7 cellular contexts compared by ENCODE assay signal in genomic region chr16:85275533-85276249, GRCh38.
DNase-seq lines count a peak whose midpoint lies in the region; ATAC-seq and TF ChIP-seq lines count a peak whose summit lies in the region.

No MANE protein-coding gene starts in this region.

- H3K27ac Mint-ChIP-seq in MCF 10A (ENCODE audit: low read depth, unreplicated experiment) = no peak overlapping the region

- H3K4me3 Mint-ChIP-seq in MCF 10A (ENCODE audit: unreplicated experiment) = no peak overlapping the region

- no TSS peak for BruUV-seq in MCF 10A (replicated peaks; lab: Mats Ljungman, UMichigan)

- H3K36me3 Mint-ChIP-seq in MCF 10A (ENCODE audit: insufficient read depth, unreplicated experiment) = no peaks in the 10 kb centered on the region

- POLR2A ChIA-PET in MCF 10A (lab: Yijun Ruan, JAX) = interaction anchor here (0.6 to 1.3 kb wide), 2 partner anchors 45 to 120 kb away, joined by 3 to 4 read pairs; no protein-coding TSS in a partner anchor

- H3K9me3 Mint-ChIP-seq in MCF 10A (ENCODE audit: unreplicated experiment) = no peaks in the 10 kb centered on the region

- no peaks in the 10 kb centered on the region for H3K4me1 Mint-ChIP-seq in MCF 10A (ENCODE audit: insufficient read depth, unreplicated experiment)

- ATAC-seq in GM18907 (IDR thresholded peaks at IDR 0.05; ENCODE audit: unreplicated experiment) = no peak

- peak; percentile 59 for DNase-seq in GM12865 (ENCODE audit: low read depth)
- peak; percentile 35 for DNase-seq in NCI-H1105 (lab: John Stamatoyannopoulos, UW)
- peak; percentile 70 for DNase-seq in MCF 10A (ENCODE audit: unreplicated experiment)
- peak; percentile 85 for DNase-seq in inferior parietal cortex (ENCODE audit: extremely low spot score)
- DNase-seq in stimulated activated CD4-positive, alpha-beta T cell treated with anti-CD3 and anti-CD28 coated beads, Interleukin-1b, Interleukin-23, amount 100 ng/mL, for 24 hours (ENCODE audit: low read depth in 4 of 4, low spot score in 1 of 4) = peak; percentile 21 to 51 (median 46)

- no peaks in the 10 kb centered on the region for H3K27me3 Mint-ChIP-seq in MCF 10A (ENCODE audit: insufficient read depth, unreplicated experiment)

- intact Hi-C loops in MCF 10A (cut with micrococcal nuclease) = loop anchor here (1.0 to 5.0 kb wide), 4 partner anchors 55 to 442 kb away; no protein-coding TSS in a partner anchor

- peak; percentile 93 for TF ChIP-seq CTCF in GM12865 (IDR thresholded peaks at IDR 0.05; ENCODE audit: insufficient read depth, low read depth, low read length, missing control alignments)
- TF ChIP-seq CTCF in WI38 (IDR thresholded peaks at IDR 0.05; ENCODE audit: low read depth, low read length) = peak; percentile 93
- peak; percentile 89 for TF ChIP-seq CTCF in MCF 10A (IDR thresholded peaks at IDR 0.05; ENCODE audit: unreplicated experiment)

- H3K4me3 ChIP-seq in GM12865 (ENCODE audit: low read depth, low read length) = no peak overlapping the region
- H3K4me3 ChIP-seq in WI38 (ENCODE audit: low read depth, low read length) = no peak overlapping the region

- CTCF ChIA-PET in MCF 10A (lab: Yijun Ruan, JAX) = interaction anchor here (0.5 to 4.6 kb wide), 44 partner anchors 8 to 712 kb away, joined by 3 to 41 read pairs (median 4); partner anchors contain the start of gene CIBAR2

Comparison
In these comparisons a context has a peak if more than half of its experiments do, and no peak if none do; other contexts are left out.
1. DNase-seq: peak in every context shown above with its lines; median percentile 85 in inferior parietal cortex; 70 in MCF 10A; 59 in GM12865; 46 in stimulated activated CD4-positive, alpha-beta T cell treated with anti-CD3 and anti-CD28 coated beads, Interleukin-1b, Interleukin-23, amount 100 ng/mL, for 24 hours; 35 in NCI-H1105.